ENCODE assay signal across 16 cellular contexts in the genomic region with DNA sequence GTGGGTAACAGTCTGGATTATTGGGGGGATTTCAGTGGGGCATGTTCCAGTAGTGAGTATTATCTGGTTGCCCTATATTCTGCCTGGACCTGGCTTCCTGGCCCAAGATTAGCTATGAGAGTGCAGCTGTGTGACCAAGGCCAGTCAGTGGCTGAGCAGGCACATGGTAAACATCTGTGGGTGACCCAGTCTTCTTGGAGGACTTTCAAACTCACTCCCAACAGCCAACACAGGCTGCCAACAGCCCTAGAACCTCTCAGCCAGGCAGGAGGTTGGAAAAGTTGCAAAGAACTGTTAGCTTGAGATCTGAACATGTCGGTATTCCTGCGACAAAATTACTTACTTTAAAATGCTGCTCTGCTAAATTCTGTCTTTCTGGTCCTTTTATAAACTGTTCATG.
A peak's percentile ranks its signal among the peaks of the same experiment; 100 is the strongest.
DNase-seq lines count a peak whose midpoint lies in the region; ATAC-seq and TF ChIP-seq lines count a peak whose summit lies in the region.
"Had no signal": no experiment of that assay in that cellular context is flagged by ENCODE, and none has a peak within 500 bp of the region (broad histone marks: within the 10 kb centered on the region; RNA-seq: fewer than 3 reads in every experiment).

No MANE protein-coding gene starts in this region.

- H3K27ac ChIP-seq in body of pancreas (peak overlapping the region; percentile 32 to 52 (median 48)), right cardiac atrium (ENCODE audit: low read length) (peak overlapping the region; percentile 80), rectal smooth muscle tissue (ENCODE audit: low read depth, low read length) (peak overlapping the region; percentile 9)
- H3K27ac ChIP-seq: hepatocyte had no signal

- DNase-seq in AG08396 (ENCODE audit: low spot score) (peak; percentile 56), body of pancreas (peak; percentile 68 to 87 (median 84)), right cardiac atrium (peak; percentile 69 to 86 (median 75)), 8988T (no peak)
- DNase-seq in activated CD4-positive, alpha-beta memory T cell treated with anti-CD3 and anti-CD28 coated beads for 36 hours = no peak
- DNase-seq: activated CD8-positive, alpha-beta memory T cell treated with anti-CD3 and anti-CD28 coated beads, Interleukin-2, amount 10 ng/mL, durations not matched to agents 7 days and 5 days; activated naive CD8-positive, alpha-beta T cell treated with anti-CD3 and anti-CD28 coated beads for 36 hours; effector CD4-positive, alpha-beta T cell; GOT3; mesendoderm; NCI-H1092 treated with DMSO at 0.1 percent for 48 hours had no signal

- H3K36me3 Mint-ChIP-seq in activated CD4-positive, alpha-beta memory T cell treated with anti-CD3 and anti-CD28 coated beads for 36 hours = peaks cover 27% of the 10 kb centered on the region

- H3K27me3 ChIP-seq in body of pancreas (no peaks in the 10 kb centered on the region), right cardiac atrium (ENCODE audit: control insufficient read depth, insufficient read depth) (no peaks in the 10 kb centered on the region), rectal smooth muscle tissue (ENCODE audit: control insufficient read depth, insufficient read depth, low read length) (no peaks in the 10 kb centered on the region)
- H3K27me3 ChIP-seq: hepatocyte had no signal

- H3K9me3 ChIP-seq in body of pancreas (no peaks in the 10 kb centered on the region), right cardiac atrium (ENCODE audit: control insufficient read depth, low read length) (no peaks in the 10 kb centered on the region)

- H3K4me1 ChIP-seq in body of pancreas = peaks cover 35% of the 10 kb centered on the region
- H3K4me1 ChIP-seq in right cardiac atrium (ENCODE audit: control insufficient read depth, insufficient read depth, low read length) = peaks cover 17% of the 10 kb centered on the region
- peaks cover 5% of the 10 kb centered on the region for H3K4me1 ChIP-seq in rectal smooth muscle tissue (ENCODE audit: control insufficient read depth, insufficient read depth, low read length)

- TF ChIP-seq CTCF in body of pancreas (IDR thresholded peaks at IDR 0.05) = no peak

- no peak overlapping the region for H3K4me3 Mint-ChIP-seq in activated CD4-positive, alpha-beta memory T cell treated with anti-CD3 and anti-CD28 coated beads for 36 hours
- H3K4me3 Mint-ChIP-seq: activated CD8-positive, alpha-beta memory T cell treated with anti-CD3 and anti-CD28 coated beads, Interleukin-2, amount 10 ng/mL, durations not matched to agents 7 days and 5 days; activated naive CD8-positive, alpha-beta T cell treated with anti-CD3 and anti-CD28 coated beads for 36 hours; type B pancreatic cell had no signal

- CTCF ChIA-PET in activated CD4-positive, alpha-beta memory T cell treated with anti-CD3 and anti-CD28 coated beads for 36 hours (lab: Charles Lee) = no interaction called here

- no peaks in the 10 kb centered on the region for H3K9me3 Mint-ChIP-seq in activated CD4-positive, alpha-beta memory T cell treated with anti-CD3 and anti-CD28 coated beads for 36 hours
- H3K9me3 Mint-ChIP-seq: activated naive CD8-positive, alpha-beta T cell treated with anti-CD3 and anti-CD28 coated beads for 36 hours; type B pancreatic cell had no signal

- no peak overlapping the region for H3K9ac ChIP-seq in rectal smooth muscle tissue (ENCODE audit: low read length)

- H3K4me3 ChIP-seq in body of pancreas (no peak overlapping the region), right cardiac atrium (ENCODE audit: low read length) (no peak overlapping the region), rectal smooth muscle tissue (ENCODE audit: low read length) (no peak overlapping the region)
- H3K4me3 ChIP-seq: hepatocyte had no signal

- ATAC-seq in body of pancreas = peak; percentile 86
- peak; percentile 78 to 87 for ATAC-seq in right cardiac atrium
- ATAC-seq in GM21381 (IDR thresholded peaks at IDR 0.05; ENCODE audit: unreplicated experiment) = no peak
- ATAC-seq in GM21360 (IDR thresholded peaks at IDR 0.05; ENCODE audit: unreplicated experiment) = no peak
- ATAC-seq: activated CD8-positive, alpha-beta memory T cell treated with anti-CD3 and anti-CD28 coated beads, Interleukin-2, amount 10 ng/mL, durations not matched to agents 7 days and 5 days had no signal

- intact Hi-C loops in body of pancreas (cut with DNase I) = no loop called here
- intact Hi-C loops in right cardiac atrium (cut with DNase I) = loop anchor here in 2 of 4 donors (10.0 kb wide), 2 partner anchors 109 to 169 kb away; no protein-coding TSS in a partner anchor
- intact Hi-C loops in activated CD4-positive, alpha-beta memory T cell treated with anti-CD3 and anti-CD28 coated beads for 36 hours (cut with micrococcal nuclease) = no loop called here

- H3K4me1 Mint-ChIP-seq in activated CD4-positive, alpha-beta memory T cell treated with anti-CD3 and anti-CD28 coated beads for 36 hours (ENCODE audit: low read depth) = peaks cover 24% of the 10 kb centered on the region

- H3K27me3 Mint-ChIP-seq in activated CD4-positive, alpha-beta memory T cell treated with anti-CD3 and anti-CD28 coated beads for 36 hours = no peaks in the 10 kb centered on the region
- H3K27me3 Mint-ChIP-seq: activated CD8-positive, alpha-beta memory T cell treated with anti-CD3 and anti-CD28 coated beads, Interleukin-2, amount 10 ng/mL, durations not matched to agents 7 days and 5 days; activated naive CD8-positive, alpha-beta T cell treated with anti-CD3 and anti-CD28 coated beads for 36 hours; type B pancreatic cell had no signal

- POLR2A ChIA-PET in activated CD4-positive, alpha-beta memory T cell treated with anti-CD3 and anti-CD28 coated beads for 36 hours (lab: Charles Lee) = no interaction called here

- no peak for TF ChIP-seq POLR2A in body of pancreas (IDR thresholded peaks at IDR 0.05)

- 39 to 49% methylated on average over 2 of the region's 2 CpGs for WGBS in body of pancreas, 2 donors
- 55% methylated on average over 2 of the region's 2 CpGs for WGBS in right cardiac atrium

- H3K27ac Mint-ChIP-seq in activated CD4-positive, alpha-beta memory T cell treated with anti-CD3 and anti-CD28 coated beads for 36 hours = no peak overlapping the region
- H3K27ac Mint-ChIP-seq: activated CD8-positive, alpha-beta memory T cell treated with anti-CD3 and anti-CD28 coated beads, Interleukin-2, amount 10 ng/mL, durations not matched to agents 7 days and 5 days; activated naive CD8-positive, alpha-beta T cell treated with anti-CD3 and anti-CD28 coated beads for 36 hours; type B pancreatic cell had no signal

- H3K36me3 ChIP-seq in body of pancreas (replicated peaks in 1 of 2; ENCODE audit: insufficient read depth in 1 of 2, low read depth in 2 of 2) = no peaks in the 10 kb centered on the region
- H3K36me3 ChIP-seq in rectal smooth muscle tissue (ENCODE audit: control insufficient read depth, insufficient read depth, low read length) = no peaks in the 10 kb centered on the region

Comparison
In these comparisons a context has a peak if more than half of its experiments do, and no peak if none do; other contexts are left out.
1. DNase-seq: peak in AG08396 (single experiment), body of pancreas (4 of 4) and right cardiac atrium (3 of 3); none in 8988T (single experiment) and activated CD4-positive, alpha-beta memory T cell treated with anti-CD3 and anti-CD28 coated beads for 36 hours (single experiment).
2. ATAC-seq: peak in body of pancreas (single experiment) and right cardiac atrium (2 of 2); none in GM21381 (single experiment) and GM21360 (single experiment).
3. H3K27ac ChIP-seq: peak in every context shown above with its lines; median percentile 80 in right cardiac atrium; 48 in body of pancreas; 9 in rectal smooth muscle tissue.